ENCODE assay signal across 1 cellular context in genomic region chr9:131773911-131774379, GRCh38.
TF ChIP-seq lines count a peak whose summit lies in the region.

No MANE protein-coding gene starts in this region.

TF ChIP-seq in HepG2, 621 proteins besides CTCF, POLR2A, EP300 and RAD21 (continued from another document and continues in another):
- no peak for TF ChIP-seq ATF6 (CRISPR knock-in tag; conservative IDR thresholded peaks at IDR 0.05)
- TF ChIP-seq PATZ1 (CRISPR knock-in tag; IDR thresholded peaks at IDR 0.05), result no peak
- TF ChIP-seq TSC22D2 (CRISPR knock-in tag; IDR thresholded peaks at IDR 0.05; ENCODE audit: borderline replicate concordance), result peak; percentile 66; the same call in 1 of the 2 replicates
- TF ChIP-seq SALL1 (CRISPR knock-in tag; IDR thresholded peaks at IDR 0.05), result peak; percentile 71
- TF ChIP-seq ZSCAN9 (CRISPR knock-in tag; IDR thresholded peaks at IDR 0.05; ENCODE audit: borderline replicate concordance), result peak; percentile 69; the same call in 1 of the 2 replicates
- TF ChIP-seq BORCS8-MEF2B (CRISPR knock-in tag; IDR thresholded peaks at IDR 0.05), result 0 out of 2 replicates have a peak, but pooled peaks have one; percentile 25
- TF ChIP-seq HOXD1 (CRISPR knock-in tag; IDR thresholded peaks at IDR 0.05), result 0 out of 2 replicates have a peak, but pooled peaks have one; percentile 38
- TF ChIP-seq LCORL (IDR thresholded peaks at IDR 0.05), result no peak
- no peak for TF ChIP-seq LCORL (CRISPR knock-in tag; IDR thresholded peaks at IDR 0.05)
- no peak for TF ChIP-seq MAFF (IDR thresholded peaks at IDR 0.05; ENCODE audit: low read depth, low read length)
- no peak for TF ChIP-seq HNF1A (IDR thresholded peaks at IDR 0.05; ENCODE audit: low read depth)
- TF ChIP-seq HNF1A (CRISPR knock-in tag; IDR thresholded peaks at IDR 0.05; ENCODE audit: borderline replicate concordance), result no peak
- TF ChIP-seq AFF4 (CRISPR knock-in tag; IDR thresholded peaks at IDR 0.05), result no peak
- TF ChIP-seq THRA (CRISPR knock-in tag; IDR thresholded peaks at IDR 0.05; ENCODE audit: borderline replicate concordance), result peak; percentile 34; the same call in 1 of the 2 replicates
- no peak for TF ChIP-seq SOX13 (IDR thresholded peaks at IDR 0.05)
- TF ChIP-seq SOX13 (CRISPR knock-in tag; conservative IDR thresholded peaks at IDR 0.05 in 1 of 2, IDR thresholded peaks at IDR 0.05 in 1 of 2), result no peak
- TF ChIP-seq ZFP37 (CRISPR knock-in tag; IDR thresholded peaks at IDR 0.05; ENCODE audit: borderline replicate concordance), result peak; percentile 58; the same call in 1 of the 2 replicates
- TF ChIP-seq ERF (CRISPR knock-in tag; IDR thresholded peaks at IDR 0.05), result 0 out of 2 replicates have a peak, but pooled peaks have one; percentile 50
- peak; percentile 41; the same call in 1 of the 2 replicates for TF ChIP-seq ZNF558 (CRISPR knock-in tag; IDR thresholded peaks at IDR 0.05; ENCODE audit: borderline replicate concordance)
- no peak for TF ChIP-seq ATF5 (CRISPR knock-in tag; IDR thresholded peaks at IDR 0.05; ENCODE audit: low read depth)
- TF ChIP-seq REST (IDR thresholded peaks at IDR 0.05; ENCODE audit: borderline replicate concordance in 1 of 2, low read depth in 1 of 2, low read length in 2 of 2), result peak; percentile 82 to 95
- TF ChIP-seq LBX2 (CRISPR knock-in tag; IDR thresholded peaks at IDR 0.05; ENCODE audit: borderline replicate concordance), result no peak
- no peak for TF ChIP-seq KLF12 (CRISPR knock-in tag; IDR thresholded peaks at IDR 0.05; ENCODE audit: borderline replicate concordance)
- TF ChIP-seq TFE3 (CRISPR knock-in tag; IDR thresholded peaks at IDR 0.05), result peak; percentile 44; the same call in 1 of the 2 replicates
- no peak for TF ChIP-seq JUND (CRISPR knock-in tag; IDR thresholded peaks at IDR 0.05)
- TF ChIP-seq PBX2 (CRISPR knock-in tag; IDR thresholded peaks at IDR 0.05), result no peak
- TF ChIP-seq ZBTB39 (CRISPR knock-in tag; IDR thresholded peaks at IDR 0.05), result no peak
- TF ChIP-seq KLF6 (CRISPR knock-in tag; IDR thresholded peaks at IDR 0.05), result 0 out of 2 replicates have a peak, but pooled peaks have one; percentile 57
- 0 out of 2 replicates have a peak, but pooled peaks have one; percentile 55 for TF ChIP-seq HOXA5 (CRISPR knock-in tag; IDR thresholded peaks at IDR 0.05)
